Comparison of ENCODE assay signal across 14 cellular contexts in the genomic region with DNA sequence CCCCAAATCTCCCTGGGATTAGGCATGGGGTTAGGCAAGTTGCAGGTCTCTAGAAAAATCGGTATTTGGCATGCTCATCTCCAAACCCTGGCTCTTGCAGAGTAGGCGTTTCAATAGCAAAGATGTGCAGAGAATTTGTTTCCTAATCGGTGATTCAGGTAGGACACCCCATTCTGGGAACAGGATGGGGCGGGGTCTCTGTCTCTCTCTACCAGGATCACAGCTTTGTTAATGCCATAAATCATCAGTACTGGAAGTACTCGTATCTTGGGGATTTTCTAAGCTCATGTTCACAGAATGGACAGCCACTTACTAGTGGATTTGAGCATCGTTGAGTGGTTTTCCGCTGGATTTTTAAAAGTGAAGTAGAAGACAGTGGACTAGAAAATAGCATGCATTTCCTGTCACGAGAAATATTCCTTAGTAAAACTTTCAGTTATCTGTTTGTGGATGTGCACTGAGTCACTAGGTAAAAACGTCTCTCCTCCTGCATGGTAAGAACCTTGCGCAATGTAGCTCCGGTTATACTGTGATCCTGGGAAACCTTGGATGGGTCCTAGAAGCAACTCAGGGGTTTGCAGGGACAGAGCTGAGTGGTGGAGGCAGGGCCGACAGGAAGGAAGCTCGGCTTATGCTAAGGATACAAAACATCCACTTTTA. TPM values are rescaled to one million over a fixed set of nuclear protein-coding genes. Genes with fewer than 3 reads are reported as not detected.
A peak's percentile ranks its signal among the peaks of the same experiment; 100 is the strongest.
DNase-seq lines count a peak whose midpoint lies in the region; ATAC-seq, FAIRE-seq and TF ChIP-seq lines count a peak whose summit lies in the region.
"Had no signal": no experiment of that assay in that cellular context is flagged by ENCODE, and none has a peak within 500 bp of the region (broad histone marks: within the 10 kb centered on the region; RNA-seq: fewer than 3 reads in every experiment).

No MANE protein-coding gene starts in this region.

- no peak overlapping the region for H3K4me3 ChIP-seq in colonic mucosa
- H3K4me3 ChIP-seq: MG63 had no signal

- H3K4me3 Mint-ChIP-seq in mesothelial cell of epicardium: no peak overlapping the region
- H3K4me3 Mint-ChIP-seq in activated naive CD4-positive, alpha-beta T cell treated with anti-CD3 and anti-CD28 coated beads, Interleukin-2, amount 10 ng/mL, durations not matched to agents 7 days and 5 days: no peak overlapping the region
- H3K4me3 Mint-ChIP-seq: CD4-positive, alpha-beta T cell had no signal

- peaks cover 10% of the 10 kb centered on the region for H3K4me1 ChIP-seq in colonic mucosa

- TF ChIP-seq CTCF in colonic mucosa (IDR thresholded peaks at IDR 0.05) (no peak), mesothelial cell of epicardium (IDR thresholded peaks at IDR 0.05; ENCODE audit: unreplicated experiment) (no peak)

- H3K27ac ChIP-seq in colonic mucosa: peak overlapping the region; percentile 7
- H3K27ac ChIP-seq: VCaP had no signal

- peak; percentile 22 for DNase-seq in AG08395 (ENCODE audit: low spot score)
- peak; percentile 29 for DNase-seq in MV-4-11 (lab: John Stamatoyannopoulos, UW)
- no peak for DNase-seq in colonic mucosa
- no peak for DNase-seq in mesothelial cell of epicardium (ENCODE audit: low spot score in 2 of 2, unreplicated experiment in 2 of 2)
- no peak for DNase-seq in HUDEP-2 (lab: John Stamatoyannopoulos, UW; ENCODE audit: unreplicated experiment in 76 of 76)
- DNase-seq in activated naive CD4-positive, alpha-beta T cell treated with anti-CD3 and anti-CD28 coated beads, Interleukin-2, amount 10 ng/mL, durations not matched to agents 7 days and 5 days: no peak
- no peak for DNase-seq in frontal cortex (ENCODE audit: low spot score in 2 of 2)
- DNase-seq: CD4-positive, alpha-beta T cell; MG63; NK-92 treated with Interleukin-12 subunit alpha and Interleukin-12 subunit beta, amount 100 ng/mL, for 24 hours; nucleus accumbens had no signal

- H3K9me3 ChIP-seq in colonic mucosa: no peaks in the 10 kb centered on the region
- H3K9me3 ChIP-seq: MG63 had no signal

- no peak for ATAC-seq in GM18858 (IDR thresholded peaks at IDR 0.05; ENCODE audit: unreplicated experiment)

- no peaks in the 10 kb centered on the region for H3K36me3 Mint-ChIP-seq in mesothelial cell of epicardium
- H3K36me3 Mint-ChIP-seq in activated naive CD4-positive, alpha-beta T cell treated with anti-CD3 and anti-CD28 coated beads, Interleukin-2, amount 10 ng/mL, durations not matched to agents 7 days and 5 days: no peaks in the 10 kb centered on the region

- FAIRE-seq in frontal cortex (lab: Jason Lieb, UNC): no peak
- FAIRE-seq: urothelium cell line had no signal

- intact Hi-C loops in colonic mucosa (cut with DNase I): no loop called here

- H3K4me1 Mint-ChIP-seq in mesothelial cell of epicardium: peaks cover 38% of the 10 kb centered on the region
- H3K4me1 Mint-ChIP-seq in activated naive CD4-positive, alpha-beta T cell treated with anti-CD3 and anti-CD28 coated beads, Interleukin-2, amount 10 ng/mL, durations not matched to agents 7 days and 5 days: peaks cover 52% of the 10 kb centered on the region

- H3K36me3 ChIP-seq in colonic mucosa: no peaks in the 10 kb centered on the region
- H3K36me3 ChIP-seq: MG63 had no signal

- H3K9ac ChIP-seq in colonic mucosa (ENCODE audit: low read depth in 2 of 2, low read length in 2 of 2): no peak overlapping the region

- H3K27ac Mint-ChIP-seq in mesothelial cell of epicardium: peak overlapping the region; percentile 56
- no peak overlapping the region for H3K27ac Mint-ChIP-seq in activated naive CD4-positive, alpha-beta T cell treated with anti-CD3 and anti-CD28 coated beads, Interleukin-2, amount 10 ng/mL, durations not matched to agents 7 days and 5 days
- H3K27ac Mint-ChIP-seq: CD4-positive, alpha-beta T cell had no signal

- no peaks in the 10 kb centered on the region for H3K27me3 ChIP-seq in colonic mucosa
- H3K27me3 ChIP-seq: MG63 had no signal

- no peaks in the 10 kb centered on the region for H3K9me3 Mint-ChIP-seq in mesothelial cell of epicardium
- H3K9me3 Mint-ChIP-seq in activated naive CD4-positive, alpha-beta T cell treated with anti-CD3 and anti-CD28 coated beads, Interleukin-2, amount 10 ng/mL, durations not matched to agents 7 days and 5 days: no peaks in the 10 kb centered on the region
- H3K9me3 Mint-ChIP-seq: CD4-positive, alpha-beta T cell had no signal

- CTCF ChIA-PET in activated naive CD4-positive, alpha-beta T cell treated with anti-CD3 and anti-CD28 coated beads, Interleukin-2, amount 10 ng/mL, durations not matched to agents 7 days and 5 days (lab: Charles Lee): interaction anchor here (0.9 to 1.2 kb wide), 3 partner anchors 30 to 146 kb away, joined by 3 to 4 read pairs (median 3); no protein-coding TSS in a partner anchor

- H3K27me3 Mint-ChIP-seq in mesothelial cell of epicardium (ENCODE audit: low read depth): peaks cover 3% of the 10 kb centered on the region
- H3K27me3 Mint-ChIP-seq in activated naive CD4-positive, alpha-beta T cell treated with anti-CD3 and anti-CD28 coated beads, Interleukin-2, amount 10 ng/mL, durations not matched to agents 7 days and 5 days: peaks cover 64% of the 10 kb centered on the region

RNA-seq across cellular contexts. Expression of a gene that starts 5.1 kb away (rescaled TPM):
- total RNA-seq in colonic mucosa (10 to 100 TPM; 21.3 to 28.6 TPM), mesothelial cell of epicardium (10.4 to 11.2 TPM (median 10.9 TPM) in 3 replicates), frontal cortex (1.6 TPM)
- total RNA-seq: CD4-positive, alpha-beta T cell had no signal

Comparison
In these comparisons a context has a peak if more than half of its experiments do, and no peak if none do; other contexts are left out.
1. DNase-seq: peak in AG08395 (single experiment) and MV-4-11 (single experiment); none in colonic mucosa (single experiment), mesothelial cell of epicardium (0 of 2), HUDEP-2 (0 of 76), activated naive CD4-positive, alpha-beta T cell treated with anti-CD3 and anti-CD28 coated beads, Interleukin-2, amount 10 ng/mL, durations not matched to agents 7 days and 5 days (single experiment) and frontal cortex (0 of 2).